In the genomic region with DNA sequence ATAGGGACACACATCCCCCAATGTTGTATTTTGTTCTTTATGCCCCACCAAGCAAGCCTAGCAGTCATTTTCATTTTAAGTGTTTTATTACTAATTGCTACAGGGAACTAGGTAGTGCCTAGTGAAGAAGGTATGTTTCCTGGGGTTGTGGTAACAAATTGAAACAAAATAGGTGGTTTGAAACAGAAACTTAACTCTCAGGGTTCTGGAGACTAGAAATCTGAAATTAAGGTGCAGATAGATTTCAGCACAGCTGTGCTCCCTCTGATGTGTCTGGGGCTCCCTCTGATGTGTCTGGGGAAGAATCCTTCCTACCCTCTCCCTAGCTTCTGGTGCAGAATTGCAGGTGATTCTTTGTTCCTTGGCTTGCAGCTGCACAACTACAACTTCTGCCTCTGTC, we compare ENCODE assay signal across 10 cellular contexts.
DNase-seq lines count a peak whose midpoint lies in the region; ATAC-seq lines count a peak whose summit lies in the region.
"Had no signal": no experiment of that assay in that cellular context is flagged by ENCODE, and none has a peak within 500 bp of the region (broad histone marks: within the 10 kb centered on the region; RNA-seq: fewer than 3 reads in every experiment).

No MANE protein-coding gene starts in this region.

- DNase-seq in HT-29 (ENCODE audit: low spot score) (no peak), NOMO-1 treated with DMSO at 0.1 percent for 48 hours (lab: John Stamatoyannopoulos, UW; ENCODE audit: unreplicated experiment) (no peak), ureter (ENCODE audit: low spot score) (no peak)
- DNase-seq: activated T-cell treated with anti-CD3 and anti-CD28 coated beads, Interleukin-2, amount 50 U/mL, for 72 hours; NCI-H524 treated with DMSO at 0.1 percent for 48 hours had no signal

- no peaks in the 10 kb centered on the region for H3K9me3 Mint-ChIP-seq in activated T-helper 17 cell treated with anti-CD3 and anti-CD28 coated beads, Interleukin-2, amount 50 U/mL, for 72 hours
- H3K9me3 Mint-ChIP-seq: activated T-cell treated with anti-CD3 and anti-CD28 coated beads, Interleukin-2, amount 50 U/mL, for 72 hours; central memory CD8-positive, alpha-beta T cell had no signal

- H3K4me3 Mint-ChIP-seq in activated T-helper 17 cell treated with anti-CD3 and anti-CD28 coated beads, Interleukin-2, amount 50 U/mL, for 72 hours, result no peak overlapping the region
- H3K4me3 Mint-ChIP-seq: activated T-cell treated with anti-CD3 and anti-CD28 coated beads, Interleukin-2, amount 50 U/mL, for 72 hours; central memory CD8-positive, alpha-beta T cell had no signal

- H3K27ac Mint-ChIP-seq in activated T-helper 17 cell treated with anti-CD3 and anti-CD28 coated beads, Interleukin-2, amount 50 U/mL, for 72 hours, result no peak overlapping the region
- H3K27ac Mint-ChIP-seq: activated T-cell treated with anti-CD3 and anti-CD28 coated beads, Interleukin-2, amount 50 U/mL, for 72 hours had no signal

- H3K4me1 Mint-ChIP-seq in activated T-helper 17 cell treated with anti-CD3 and anti-CD28 coated beads, Interleukin-2, amount 50 U/mL, for 72 hours, result no peaks in the 10 kb centered on the region
- H3K4me1 Mint-ChIP-seq: central memory CD8-positive, alpha-beta T cell had no signal

- peak; percentile 96 for ATAC-seq in GM18870 (IDR thresholded peaks at IDR 0.05; ENCODE audit: unreplicated experiment)
- peak; percentile 88 for ATAC-seq in GM21447 (IDR thresholded peaks at IDR 0.05; ENCODE audit: unreplicated experiment)
- ATAC-seq in HG03095 (IDR thresholded peaks at IDR 0.05; ENCODE audit: unreplicated experiment), result peak; percentile 83
- ATAC-seq in activated T-helper 17 cell treated with anti-CD3 and anti-CD28 coated beads, Interleukin-2, amount 50 U/mL, for 72 hours (replicated peaks), result peak; percentile 28
- ATAC-seq: activated T-cell treated with anti-CD3 and anti-CD28 coated beads, Interleukin-2, amount 50 U/mL, for 72 hours had no signal

- H3K27me3 Mint-ChIP-seq in activated T-helper 17 cell treated with anti-CD3 and anti-CD28 coated beads, Interleukin-2, amount 50 U/mL, for 72 hours, result no peaks in the 10 kb centered on the region

- H3K36me3 Mint-ChIP-seq in activated T-helper 17 cell treated with anti-CD3 and anti-CD28 coated beads, Interleukin-2, amount 50 U/mL, for 72 hours (ENCODE audit: low read depth), result no peaks in the 10 kb centered on the region

Comparison
In these comparisons a context has a peak if more than half of its experiments do, and no peak if none do; other contexts are left out.
1. ATAC-seq: peak in every context shown above with its lines; median percentile 96 in GM18870; 88 in GM21447; 83 in HG03095; 28 in activated T-helper 17 cell treated with anti-CD3 and anti-CD28 coated beads, Interleukin-2, amount 50 U/mL, for 72 hours.